ENCODE assay signal across 13 cellular contexts in the genomic region with DNA sequence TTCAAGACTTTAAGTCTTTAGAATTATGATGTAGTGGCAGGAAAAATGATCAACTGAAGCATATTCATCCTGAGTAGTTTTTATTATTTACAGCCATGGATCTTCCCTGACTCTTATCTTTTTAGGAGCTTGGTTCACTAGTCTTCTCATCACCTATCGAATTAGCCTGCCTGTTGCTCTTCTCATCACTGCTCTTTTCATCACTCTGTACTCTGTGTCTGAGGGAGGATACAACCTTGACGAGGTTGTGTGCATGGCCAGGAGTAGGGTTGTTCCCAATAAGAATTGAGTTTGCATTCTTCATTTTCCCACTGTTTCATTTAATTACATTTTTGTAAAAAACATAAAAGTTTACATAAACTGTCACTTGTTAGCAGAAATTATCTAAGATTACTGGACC.
DNase-seq lines count a peak whose midpoint lies in the region; ATAC-seq and TF ChIP-seq lines count a peak whose summit lies in the region.
"Had no signal": no experiment of that assay in that cellular context is flagged by ENCODE, and none has a peak within 500 bp of the region (broad histone marks: within the 10 kb centered on the region; RNA-seq: fewer than 3 reads in every experiment).

No MANE protein-coding gene starts in this region.

- H3K36me3 Mint-ChIP-seq in GM23338 (ENCODE audit: low read depth), result peaks cover under 1% of the 10 kb centered on the region; the same call in 1 of the 3 replicates
- no peaks in the 10 kb centered on the region for H3K36me3 Mint-ChIP-seq in osteocyte (ENCODE audit: unreplicated experiment)
- H3K36me3 Mint-ChIP-seq: CD14-positive monocyte; CD8-positive, alpha-beta T cell had no signal

- H3K9me2 ChIP-seq in GM23338 (ENCODE audit: insufficient read depth), result no peaks in the 10 kb centered on the region
- H3K9me2 ChIP-seq in PC-3 (replicated peaks; ENCODE audit: low read length), result no peaks in the 10 kb centered on the region

- H4K20me1 ChIP-seq in GM23338 (replicated peaks; ENCODE audit: insufficient read depth) (no peaks in the 10 kb centered on the region), PC-3 (ENCODE audit: low read length) (no peaks in the 10 kb centered on the region)

- no peak for ATAC-seq in GM23338
- no peak for ATAC-seq in PC-3
- ATAC-seq in upper lobe of right lung, result no peak
- ATAC-seq: CD8-positive, alpha-beta T cell had no signal

- intact Hi-C loops in PC-3 (cut with micrococcal nuclease) (loop anchor here (10.0 kb wide), 1 partner anchor 71 kb away; no protein-coding TSS in a partner anchor), upper lobe of right lung (cut with DNase I) (no loop called here)

- H3K36me3 ChIP-seq in GM23338 (ENCODE audit: insufficient read depth), result no peaks in the 10 kb centered on the region; the same call in 1 of the 2 replicates
- no peaks in the 10 kb centered on the region for H3K36me3 ChIP-seq in PC-3 (ENCODE audit: low read depth, low read length)
- no peaks in the 10 kb centered on the region for H3K36me3 ChIP-seq in upper lobe of right lung
- H3K36me3 ChIP-seq: HAP-1 had no signal

- no peaks in the 10 kb centered on the region for H3K9me3 ChIP-seq in PC-3 (ENCODE audit: low read length)
- no peaks in the 10 kb centered on the region for H3K9me3 ChIP-seq in upper lobe of right lung
- H3K9me3 ChIP-seq: HAP-1 had no signal

- H3K27me3 ChIP-seq in GM23338 (ENCODE audit: insufficient read depth) (no peaks in the 10 kb centered on the region), PC-3 (ENCODE audit: low read length) (no peaks in the 10 kb centered on the region), upper lobe of right lung (no peaks in the 10 kb centered on the region)

- DNase-seq in GM23338 (ENCODE audit: low spot score) (no peak), NCI-H2227 treated with DMSO at 0.1 percent for 48 hours (lab: John Stamatoyannopoulos, UW) (peak; percentile 54), PC-3 (no peak), osteocyte (ENCODE audit: extremely low spot score, unreplicated experiment) (no peak), upper lobe of right lung (no peak), SKM-1 (lab: John Stamatoyannopoulos, UW; ENCODE audit: unreplicated experiment) (no peak)
- DNase-seq in stimulated activated CD4-positive, alpha-beta T cell treated with anti-CD3 and anti-CD28 coated beads, Interleukin-2, amount 100 ng/mL, for 48 hours, result no peak
- DNase-seq: CD8-positive, alpha-beta T cell; DND-41; GDM1 had no signal

- H3K79me2 ChIP-seq in GM23338 (replicated peaks; ENCODE audit: insufficient read depth) (no peaks in the 10 kb centered on the region), PC-3 (ENCODE audit: low read length) (no peaks in the 10 kb centered on the region)

- POLR2A ChIA-PET in PC-3 (lab: Charles Lee; ENCODE audit: unreplicated experiment), result no interaction called here

- H3K27me3 Mint-ChIP-seq in GM23338 (ENCODE audit: insufficient read depth, low read depth, poor library complexity), result no peaks in the 10 kb centered on the region
- no peaks in the 10 kb centered on the region for H3K27me3 Mint-ChIP-seq in osteocyte (ENCODE audit: unreplicated experiment)

- H3K9me3 Mint-ChIP-seq in GM23338 (0 out of 3 replicates have a peak, but pooled peaks cover 1% of the 10 kb centered on the region), osteocyte (ENCODE audit: unreplicated experiment) (no peaks in the 10 kb centered on the region)

- H3K4me3 Mint-ChIP-seq in GM23338, result no peak overlapping the region
- no peak overlapping the region for H3K4me3 Mint-ChIP-seq in osteocyte (ENCODE audit: unreplicated experiment)
- H3K4me3 Mint-ChIP-seq: CD14-positive monocyte; CD8-positive, alpha-beta T cell had no signal

- H2AFZ ChIP-seq in GM23338, result 0 out of 2 replicates have a peak overlapping the region, but pooled peaks have one; percentile 4
- H2AFZ ChIP-seq in PC-3 (ENCODE audit: low read length), result no peak overlapping the region

- CTCF ChIA-PET in PC-3 (lab: Charles Lee), result no interaction called here

- H3K4me1 ChIP-seq in GM23338 (ENCODE audit: insufficient read depth) (no peaks in the 10 kb centered on the region; the same call in 1 of the 2 replicates), PC-3 (ENCODE audit: insufficient read depth, low read length) (peaks cover 24% of the 10 kb centered on the region), upper lobe of right lung (no peaks in the 10 kb centered on the region)
- H3K4me1 ChIP-seq: HAP-1 had no signal

- H3K27ac Mint-ChIP-seq in GM23338 (no peak overlapping the region), osteocyte (ENCODE audit: unreplicated experiment) (peak overlapping the region; percentile 48)
- H3K27ac Mint-ChIP-seq: CD14-positive monocyte; CD8-positive, alpha-beta T cell had no signal

- no peak overlapping the region for H3K27ac ChIP-seq in GM23338 (ENCODE audit: low read depth)
- H3K27ac ChIP-seq in PC-3 (ENCODE audit: low read length), result peak overlapping the region; percentile 25
- H3K27ac ChIP-seq in upper lobe of right lung, result no peak overlapping the region
- H3K27ac ChIP-seq: HL-60 had no signal

- H3K9ac ChIP-seq in PC-3 (ENCODE audit: low read length), result no peak overlapping the region

- BruUV-seq in PC-3 (replicated peaks; lab: Mats Ljungman, UMichigan), result no TSS peak

- H3F3A ChIP-seq in GM23338 (replicated peaks; ENCODE audit: low read depth) (no peaks in the 10 kb centered on the region), PC-3 (ENCODE audit: low read length, unreplicated experiment) (no peaks in the 10 kb centered on the region)

- H3K4me3 ChIP-seq in GM23338, result no peak overlapping the region
- H3K4me3 ChIP-seq in PC-3 (ENCODE audit: low read length), result no peak overlapping the region
- H3K4me3 ChIP-seq in upper lobe of right lung, result no peak overlapping the region
- H3K4me3 ChIP-seq: HAP-1 had no signal

- H3K4me2 ChIP-seq in GM23338 (no peak overlapping the region), PC-3 (ENCODE audit: low read length) (peak overlapping the region; percentile 35)

- H3K4me1 Mint-ChIP-seq in GM23338, result peaks cover 4% of the 10 kb centered on the region; the same call in 2 of the 3 replicates
- peaks cover 29% of the 10 kb centered on the region for H3K4me1 Mint-ChIP-seq in osteocyte (ENCODE audit: unreplicated experiment)
- H3K4me1 Mint-ChIP-seq: CD14-positive monocyte had no signal

- TF ChIP-seq CTCF in GM23338 (conservative IDR thresholded peaks at IDR 0.05; ENCODE audit: low read depth in 2 of 2) (no peak), PC-3 (conservative IDR thresholded peaks at IDR 0.05; ENCODE audit: low read depth, low read length) (no peak), osteocyte (IDR thresholded peaks at IDR 0.05) (no peak), upper lobe of right lung (IDR thresholded peaks at IDR 0.05) (no peak)

TF ChIP-seq in GM23338, 12 proteins besides CTCF, POLR2A, EP300 and RAD21 (continues in another document):
- no peak for TF ChIP-seq EZH2 (IDR thresholded peaks at IDR 0.05; ENCODE audit: low read depth, unreplicated experiment)
- no peak for TF ChIP-seq NANOG (IDR thresholded peaks at IDR 0.05; ENCODE audit: borderline replicate concordance)
- TF ChIP-seq POLR2AphosphoS5 (IDR thresholded peaks at IDR 0.05; ENCODE audit: low read depth), result no peak
